8 cellular contexts compared by ENCODE assay signal in genomic region chr10:116274141-116274861, GRCh38. TPM values are rescaled to one million over a fixed set of nuclear protein-coding genes. Genes with fewer than 3 reads are reported as not detected.
DNase-seq lines count a peak whose midpoint lies in the region; ATAC-seq, FAIRE-seq and TF ChIP-seq lines count a peak whose summit lies in the region.

No MANE protein-coding gene starts in this region.

- H3K27ac ChIP-seq in kidney (ENCODE audit: low read depth in 2 of 2, low read length in 2 of 2) = peak overlapping the region in 1 of 2 donors; percentile 30
- no peak overlapping the region for H3K27ac ChIP-seq in thyroid gland

- intact Hi-C loops in kidney (cut with DNase I) = loop anchor here (10.0 kb wide), 1 partner anchor 330 kb away; no protein-coding TSS in a partner anchor
- intact Hi-C loops in thyroid gland (cut with DNase I) = no loop called here

- H3K9me3 ChIP-seq in kidney (ENCODE audit: control insufficient read depth in 1 of 2, low read length in 2 of 2) = no peaks in the 10 kb centered on the region
- H3K9me3 ChIP-seq in thyroid gland = no peaks in the 10 kb centered on the region
- no peaks in the 10 kb centered on the region for H3K9me3 ChIP-seq in HAP-1

- TF ChIP-seq CTCF in kidney (IDR thresholded peaks at IDR 0.05; ENCODE audit: borderline replicate concordance, extremely low read depth, insufficient read depth) (no peak), thyroid gland (IDR thresholded peaks at IDR 0.05) (no peak)

- no peak overlapping the region for H3K27ac Mint-ChIP-seq in activated naive CD8-positive, alpha-beta T cell treated with anti-CD3 and anti-CD28 coated beads for 36 hours

- H3K36me3 ChIP-seq in kidney (ENCODE audit: control insufficient read depth in 1 of 2, insufficient read depth in 2 of 2, low read length in 2 of 2) (no peaks in the 10 kb centered on the region), thyroid gland (no peaks in the 10 kb centered on the region), HAP-1 (replicated peaks) (no peaks in the 10 kb centered on the region)

- TF ChIP-seq POLR2A in thyroid gland (IDR thresholded peaks at IDR 0.05) = no peak

- H3K4me3 ChIP-seq in kidney (ENCODE audit: low read length in 2 of 2) (peak overlapping the region in 1 of 2 donors; percentile 55), thyroid gland (replicated peaks in 1 of 3) (peak overlapping the region in 2 of 3 donors; percentile 21 to 31), HAP-1 (no peak overlapping the region)

- H3K9me3 Mint-ChIP-seq in activated naive CD8-positive, alpha-beta T cell treated with anti-CD3 and anti-CD28 coated beads for 36 hours = no peaks in the 10 kb centered on the region

- H3K4me3 Mint-ChIP-seq in activated naive CD8-positive, alpha-beta T cell treated with anti-CD3 and anti-CD28 coated beads for 36 hours = peak overlapping the region; percentile 37

- H3K27me3 Mint-ChIP-seq in activated naive CD8-positive, alpha-beta T cell treated with anti-CD3 and anti-CD28 coated beads for 36 hours = peaks cover 74% of the 10 kb centered on the region

- H3K27me3 ChIP-seq in thyroid gland (peaks cover 13% of the 10 kb centered on the region), HAP-1 (ENCODE audit: low read depth) (peaks cover 62% of the 10 kb centered on the region)

- 3 to 6% methylated on average over 29 to 44 of the region's 46 CpGs for WGBS in thyroid gland, 2 donors

- no peak for FAIRE-seq in kidney (lab: Jason Lieb, UNC)

- peaks cover 7% of the 10 kb centered on the region for H3K4me1 Mint-ChIP-seq in activated naive CD8-positive, alpha-beta T cell treated with anti-CD3 and anti-CD28 coated beads for 36 hours

- H3K4me1 ChIP-seq in kidney (ENCODE audit: control insufficient read depth in 1 of 2, insufficient read depth in 1 of 2, low read depth in 1 of 2, low read length in 2 of 2) (peaks cover 0 to 9% of the 10 kb centered on the region in 2 donors), thyroid gland (peaks cover 19 to 37% of the 10 kb centered on the region in 2 donors), HAP-1 (no peaks in the 10 kb centered on the region)

- peak; percentile 4 for DNase-seq in NCI-H2107 treated with DMSO at 0.1 percent for 48 hours (lab: John Stamatoyannopoulos, UW; ENCODE audit: unreplicated experiment)
- DNase-seq in NCI-H2107 (lab: John Stamatoyannopoulos, UW) = no peak
- DNase-seq in activated naive CD8-positive, alpha-beta T cell treated with anti-CD3 and anti-CD28 coated beads for 36 hours = no peak
- DNase-seq in kidney = peak; percentile 79
- DNase-seq in thyroid gland = no peak
- no peak for DNase-seq in HAP-1 (ENCODE audit: low spot score in 2 of 2)
- no peak for DNase-seq in GF-D8 (lab: John Stamatoyannopoulos, UW)

- no peak for ATAC-seq in GM18907 (IDR thresholded peaks at IDR 0.05; ENCODE audit: unreplicated experiment)

- in situ Hi-C loops in HAP-1 (cut with MboI; ENCODE audit: low sequenced_read_pairs) = no loop called here

- no peak overlapping the region for H3K9ac ChIP-seq in kidney (ENCODE audit: low read length in 2 of 2)

- H3K36me3 Mint-ChIP-seq in activated naive CD8-positive, alpha-beta T cell treated with anti-CD3 and anti-CD28 coated beads for 36 hours = no peaks in the 10 kb centered on the region

RNA-seq across cellular contexts. Expression of gene GFRA1, which starts 1.3 kb away (rescaled TPM):
- not detected for total RNA-seq in activated naive CD8-positive, alpha-beta T cell treated with anti-CD3 and anti-CD28 coated beads for 36 hours
- total RNA-seq in kidney (22.3 TPM), thyroid gland (10 to 100 TPM in 1 of 4 donors, 1 to 10 TPM in 3; 4.4 to 18.0 (median 5.5) TPM)
- 3.0 TPM for polyA plus RNA-seq in kidney (ENCODE audit: insufficient read depth, low read depth, low replicate concordance)

RNA-seq across cellular contexts. Expression of gene CCDC172, which starts 49.9 kb away (rescaled TPM):
- total RNA-seq in activated naive CD8-positive, alpha-beta T cell treated with anti-CD3 and anti-CD28 coated beads for 36 hours = not detected
- total RNA-seq in kidney (not detected), thyroid gland (not detected)
- polyA plus RNA-seq in kidney (ENCODE audit: insufficient read depth, low read depth, low replicate concordance) = not detected

Comparison
In these comparisons a context has a peak if more than half of its experiments do, and no peak if none do; other contexts are left out.
1. DNase-seq: peak in NCI-H2107 treated with DMSO at 0.1 percent for 48 hours (single experiment) and kidney (single experiment); none in NCI-H2107 (single experiment), activated naive CD8-positive, alpha-beta T cell treated with anti-CD3 and anti-CD28 coated beads for 36 hours (single experiment), thyroid gland (0 of 2), HAP-1 (0 of 2) and GF-D8 (single experiment).
2. RNA of gene GFRA1, which starts 1.3 kb away (total RNA-seq): 22.3 TPM in kidney (single experiment) and 4.4 to 18.0 TPM in thyroid gland; not detected in activated naive CD8-positive, alpha-beta T cell treated with anti-CD3 and anti-CD28 coated beads for 36 hours; every median in the first group is over 4 times any median in the second.